10 cellular contexts compared by ENCODE assay signal in the genomic region with DNA sequence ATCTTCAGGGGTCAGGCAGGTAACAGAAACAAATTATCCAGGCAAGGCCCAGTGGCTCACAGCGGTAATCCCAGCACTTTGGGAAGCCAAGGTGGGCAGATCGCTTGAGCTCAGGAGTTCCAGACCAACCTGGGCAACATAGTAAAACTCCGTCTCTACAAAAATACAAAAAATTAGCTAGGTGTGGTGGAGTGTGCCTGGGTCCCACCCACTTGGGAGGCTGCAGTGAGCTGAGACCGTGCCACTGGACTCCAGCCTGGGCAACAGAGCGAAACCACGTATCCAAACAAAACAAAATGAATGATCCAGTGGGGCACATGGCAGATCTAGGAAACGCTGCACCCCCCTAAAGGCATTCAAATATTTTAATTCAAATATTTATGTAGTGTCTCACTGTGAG. TPM values are rescaled to one million over a fixed set of nuclear protein-coding genes. Genes with fewer than 3 reads are reported as not detected.
DNase-seq lines count a peak whose midpoint lies in the region; TF ChIP-seq lines count a peak whose summit lies in the region.
"Had no signal": no experiment of that assay in that cellular context is flagged by ENCODE, and none has a peak within 500 bp of the region (broad histone marks: within the 10 kb centered on the region; RNA-seq: fewer than 3 reads in every experiment).

No MANE protein-coding gene starts in this region.

- no peak for TF ChIP-seq CTCF in spleen (IDR thresholded peaks at IDR 0.05 in 8 of 11, conservative IDR thresholded peaks at IDR 0.05 in 3 of 11)

- intact Hi-C loops in activated T-helper 1 cell treated with anti-CD3 and anti-CD28 coated beads, Interleukin-12 subunit alpha, Interleukin-12 subunit beta, Interleukin-2, Interleukin-4 antibody, amounts not matched to agents 30 ng/mL and 10 ng/mL and 1 ng/mL, durations not matched to agents 14 hours and 24 hours and 36 hours (cut with micrococcal nuclease) = no loop called here
- intact Hi-C loops in spleen (cut with DNase I; ENCODE audit: low total_unique reads) = no loop called here

- H3K27ac Mint-ChIP-seq in activated T-helper 1 cell treated with anti-CD3 and anti-CD28 coated beads, Interleukin-12 subunit alpha, Interleukin-12 subunit beta, Interleukin-2, Interleukin-4 antibody, amounts not matched to agents 30 ng/mL and 10 ng/mL and 1 ng/mL, durations not matched to agents 14 hours and 24 hours and 36 hours = peak overlapping the region; percentile 45
- H3K27ac Mint-ChIP-seq: activated naive CD8-positive, alpha-beta T cell had no signal

- no peak for TF ChIP-seq POLR2A in spleen (IDR thresholded peaks at IDR 0.05)

- WGBS in spleen, 5 donors = 89 to 97% (median 92%) methylated on average over 7 of the region's 7 CpGs

- no peaks in the 10 kb centered on the region for H3K27me3 Mint-ChIP-seq in activated T-helper 1 cell treated with anti-CD3 and anti-CD28 coated beads, Interleukin-12 subunit alpha, Interleukin-12 subunit beta, Interleukin-2, Interleukin-4 antibody, amounts not matched to agents 30 ng/mL and 10 ng/mL and 1 ng/mL, durations not matched to agents 14 hours and 24 hours and 36 hours (ENCODE audit: insufficient read depth)
- H3K27me3 Mint-ChIP-seq: activated naive CD8-positive, alpha-beta T cell had no signal

- peaks cover 22% of the 10 kb centered on the region for H3K36me3 Mint-ChIP-seq in activated T-helper 1 cell treated with anti-CD3 and anti-CD28 coated beads, Interleukin-12 subunit alpha, Interleukin-12 subunit beta, Interleukin-2, Interleukin-4 antibody, amounts not matched to agents 30 ng/mL and 10 ng/mL and 1 ng/mL, durations not matched to agents 14 hours and 24 hours and 36 hours (ENCODE audit: low read depth)

- peaks cover 0 to 30% (median 3%) of the 10 kb centered on the region in 6 donors for H3K36me3 ChIP-seq in spleen

- DNase-seq in HK-2 (ENCODE audit: unreplicated experiment) (peak; percentile 26), islet precursor cell (peak; percentile 35), spleen (no peak), NCI-H1105 (lab: John Stamatoyannopoulos, UW) (no peak), NCI-H2081 treated with DMSO at 0.1 percent for 48 hours (lab: John Stamatoyannopoulos, UW) (no peak), globus pallidus (ENCODE audit: low spot score) (no peak), OCI-M1 (lab: John Stamatoyannopoulos, UW) (no peak)
- DNase-seq in activated T-helper 1 cell treated with anti-CD3 and anti-CD28 coated beads, Interleukin-12 subunit alpha, Interleukin-12 subunit beta, Interleukin-2, Interleukin-4 antibody, amounts not matched to agents 30 ng/mL and 10 ng/mL and 1 ng/mL, durations not matched to agents 14 hours and 24 hours and 36 hours (ENCODE audit: low spot score) = no peak

- H3K4me1 ChIP-seq in spleen = peaks cover 21 to 92% (median 56%) of the 10 kb centered on the region in 6 donors

- no peaks in the 10 kb centered on the region for H3K9me3 Mint-ChIP-seq in activated T-helper 1 cell treated with anti-CD3 and anti-CD28 coated beads, Interleukin-12 subunit alpha, Interleukin-12 subunit beta, Interleukin-2, Interleukin-4 antibody, amounts not matched to agents 30 ng/mL and 10 ng/mL and 1 ng/mL, durations not matched to agents 14 hours and 24 hours and 36 hours

- H3K27ac ChIP-seq in spleen = peak overlapping the region; percentile 76 to 89 (median 82)

- no peaks in the 10 kb centered on the region for H3K9me3 ChIP-seq in spleen

- no peaks in the 10 kb centered on the region for H3K27me3 ChIP-seq in spleen (replicated peaks in 1 of 7)

- H3K4me3 ChIP-seq in spleen = peak overlapping the region in 1 of 8 donors; percentile 23

- no peak overlapping the region for H3K4me3 Mint-ChIP-seq in activated T-helper 1 cell treated with anti-CD3 and anti-CD28 coated beads, Interleukin-12 subunit alpha, Interleukin-12 subunit beta, Interleukin-2, Interleukin-4 antibody, amounts not matched to agents 30 ng/mL and 10 ng/mL and 1 ng/mL, durations not matched to agents 14 hours and 24 hours and 36 hours
- H3K4me3 Mint-ChIP-seq: activated naive CD8-positive, alpha-beta T cell had no signal

- H3K4me1 Mint-ChIP-seq in activated T-helper 1 cell treated with anti-CD3 and anti-CD28 coated beads, Interleukin-12 subunit alpha, Interleukin-12 subunit beta, Interleukin-2, Interleukin-4 antibody, amounts not matched to agents 30 ng/mL and 10 ng/mL and 1 ng/mL, durations not matched to agents 14 hours and 24 hours and 36 hours (ENCODE audit: low read depth) = peaks cover 64% of the 10 kb centered on the region

RNA-seq across cellular contexts. Expression of gene NUMA1, which starts 9.9 kb away (rescaled TPM):
- 141 and 150 TPM in 2 replicates for total RNA-seq in activated T-helper 1 cell treated with anti-CD3 and anti-CD28 coated beads, Interleukin-12 subunit alpha, Interleukin-12 subunit beta, Interleukin-2, Interleukin-4 antibody, amounts not matched to agents 30 ng/mL and 10 ng/mL and 1 ng/mL, durations not matched to agents 14 hours and 24 hours and 36 hours
- 100 to 1,000 TPM; 174 to 248 (median 203) TPM for total RNA-seq in spleen
- 100 to 1,000 TPM in 2 of 3 donors, 10 to 100 TPM in 1; 75.5 to 164 (median 141) TPM for polyA plus RNA-seq in spleen

RNA-seq across cellular contexts. Expression of gene LRRC51, which starts 10.2 kb away (rescaled TPM):
- 5.7 and 8.2 TPM in 2 replicates for total RNA-seq in activated T-helper 1 cell treated with anti-CD3 and anti-CD28 coated beads, Interleukin-12 subunit alpha, Interleukin-12 subunit beta, Interleukin-2, Interleukin-4 antibody, amounts not matched to agents 30 ng/mL and 10 ng/mL and 1 ng/mL, durations not matched to agents 14 hours and 24 hours and 36 hours
- total RNA-seq in spleen = 10 to 100 TPM in 1 of 7 donors, 1 to 10 TPM in 6; 3.3 to 10.0 (median 5.0) TPM
- 1 to 10 TPM; 2.0 to 2.4 (median 2.2) TPM for polyA plus RNA-seq in spleen

RNA-seq across cellular contexts. Expression of gene LAMTOR1, which starts 32.6 kb away (rescaled TPM):
- total RNA-seq in activated T-helper 1 cell treated with anti-CD3 and anti-CD28 coated beads, Interleukin-12 subunit alpha, Interleukin-12 subunit beta, Interleukin-2, Interleukin-4 antibody, amounts not matched to agents 30 ng/mL and 10 ng/mL and 1 ng/mL, durations not matched to agents 14 hours and 24 hours and 36 hours = 70.2 and 77.7 TPM in 2 replicates
- 100 to 1,000 TPM in 4 of 7 donors, 10 to 100 TPM in 3; 81.5 to 182 (median 119) TPM for total RNA-seq in spleen
- 100 to 1,000 TPM in 2 of 3 donors, 10 to 100 TPM in 1; 96.2 to 155 (median 143) TPM for polyA plus RNA-seq in spleen

RNA-seq across cellular contexts. Expression of gene TOMT, which starts 35.2 kb away (rescaled TPM):
- total RNA-seq in activated T-helper 1 cell treated with anti-CD3 and anti-CD28 coated beads, Interleukin-12 subunit alpha, Interleukin-12 subunit beta, Interleukin-2, Interleukin-4 antibody, amounts not matched to agents 30 ng/mL and 10 ng/mL and 1 ng/mL, durations not matched to agents 14 hours and 24 hours and 36 hours = not detected in 2 replicates
- total RNA-seq in spleen = not detected
- not detected for polyA plus RNA-seq in spleen
- polyA plus RNA-seq: small intestine had no signal

RNA-seq across cellular contexts. Expression of gene ANAPC15, which starts 42.0 kb away (rescaled TPM):
- 49.4 and 51.9 TPM in 2 replicates for total RNA-seq in activated T-helper 1 cell treated with anti-CD3 and anti-CD28 coated beads, Interleukin-12 subunit alpha, Interleukin-12 subunit beta, Interleukin-2, Interleukin-4 antibody, amounts not matched to agents 30 ng/mL and 10 ng/mL and 1 ng/mL, durations not matched to agents 14 hours and 24 hours and 36 hours
- 10 to 100 TPM; 16.5 to 33.5 (median 26.3) TPM for total RNA-seq in spleen
- polyA plus RNA-seq in spleen = 10 to 100 TPM; 49.4 to 65.6 (median 59.7) TPM

Comparison
In these comparisons a context has a peak if more than half of its experiments do, and no peak if none do; other contexts are left out.
1. DNase-seq: peak in HK-2 (single experiment) and islet precursor cell (single experiment); none in activated T-helper 1 cell treated with anti-CD3 and anti-CD28 coated beads, Interleukin-12 subunit alpha, Interleukin-12 subunit beta, Interleukin-2, Interleukin-4 antibody, amounts not matched to agents 30 ng/mL and 10 ng/mL and 1 ng/mL, durations not matched to agents 14 hours and 24 hours and 36 hours (single experiment), spleen (single experiment), NCI-H1105 (single experiment), NCI-H2081 treated with DMSO at 0.1 percent for 48 hours (single experiment), globus pallidus (single experiment) and OCI-M1 (single experiment).